ENCODE assay signal across 1 cellular context in genomic region chr1:3331564-3331963, GRCh38.
TF ChIP-seq lines count a peak whose summit lies in the region.

No MANE protein-coding gene starts in this region.

TF ChIP-seq in H1, 55 proteins besides CTCF, POLR2A, EP300 and RAD21 (continued from another document):
- TF ChIP-seq CHD7 (IDR thresholded peaks at IDR 0.05; ENCODE audit: insufficient replicate concordance, low read length) = no peak
- TF ChIP-seq SP4 (IDR thresholded peaks at IDR 0.05; ENCODE audit: low read length) = no peak
- TF ChIP-seq TAF7 (optimal IDR thresholded peaks at IDR 0.05; ENCODE audit: borderline replicate concordance, low read depth, low read length) = no peak
